ENCODE assay signal across 23 cellular contexts in genomic region chr11:11724994-11725393, GRCh38.
A peak's percentile ranks its signal among the peaks of the same experiment; 100 is the strongest.
DNase-seq lines count a peak whose midpoint lies in the region; ATAC-seq, FAIRE-seq and TF ChIP-seq lines count a peak whose summit lies in the region.
"Had no signal": no experiment of that assay in that cellular context is flagged by ENCODE, and none has a peak within 500 bp of the region (broad histone marks: within the 10 kb centered on the region; RNA-seq: fewer than 3 reads in every experiment).

No MANE protein-coding gene starts in this region.

- TF ChIP-seq POLR2A in breast epithelium (IDR thresholded peaks at IDR 0.05): no peak
- no peak for TF ChIP-seq POLR2A in esophagus muscularis mucosa (IDR thresholded peaks at IDR 0.05; ENCODE audit: low read depth)

- peak overlapping the region; percentile 46 for H3K27ac Mint-ChIP-seq in MCF 10A (ENCODE audit: low read depth, unreplicated experiment)
- H3K27ac Mint-ChIP-seq: CD14-positive monocyte; CD4-positive, alpha-beta memory T cell; HFFc6 had no signal

- peaks cover 12% of the 10 kb centered on the region for H3K9me3 Mint-ChIP-seq in MCF 10A (ENCODE audit: unreplicated experiment)
- H3K9me3 Mint-ChIP-seq: HFFc6 had no signal

- POLR2A ChIA-PET in MCF 10A (lab: Yijun Ruan, JAX): interaction anchor here (1.0 to 1.1 kb wide), 2 partner anchors 13 to 141 kb away, joined by 3 to 4 read pairs; no protein-coding TSS in a partner anchor

- TF ChIP-seq CTCF in MCF 10A (IDR thresholded peaks at IDR 0.05; ENCODE audit: unreplicated experiment) (no peak), breast epithelium (IDR thresholded peaks at IDR 0.05) (no peak), bronchial epithelial cell (IDR thresholded peaks at IDR 0.05; ENCODE audit: insufficient read depth, low read length, severe bottlenecking) (no peak), esophagus muscularis mucosa (IDR thresholded peaks at IDR 0.05) (no peak)

- H3K4me3 Mint-ChIP-seq in MCF 10A (ENCODE audit: unreplicated experiment): no peak overlapping the region
- H3K4me3 Mint-ChIP-seq: CD14-positive monocyte; CD4-positive, alpha-beta memory T cell; HFFc6 had no signal

- intact Hi-C loops in MCF 10A (cut with micrococcal nuclease) (no loop called here), breast epithelium (cut with DNase I; ENCODE audit: low total_unique reads) (no loop called here), esophagus muscularis mucosa (cut with DNase I) (no loop called here)

- CTCF ChIA-PET in MCF 10A (lab: Yijun Ruan, JAX): interaction anchor here (0.6 to 1.3 kb wide), 2 partner anchors 63 to 368 kb away, joined by 3 to 4 read pairs; no protein-coding TSS in a partner anchor

- WGBS in esophagus muscularis mucosa: 80% methylated on average over 2 of the region's 2 CpGs

- no peak for FAIRE-seq in bronchial epithelial cell (lab: Jason Lieb, UNC)
- FAIRE-seq: A549, GM12892, HepG2 had no signal

- DNase-seq in MCF 10A (ENCODE audit: unreplicated experiment): peak; percentile 77
- no peak for DNase-seq in breast epithelium (ENCODE audit: low spot score in 2 of 2)
- DNase-seq in bronchial epithelial cell (ENCODE audit: low read depth): peak; percentile 50
- peak; percentile 47 for DNase-seq in esophagus muscularis mucosa (ENCODE audit: extremely low spot score)
- DNase-seq in hepatic stellate cell (ENCODE audit: low spot score): no peak
- DNase-seq in glomerular visceral epithelial cell (ENCODE audit: extremely low spot score): no peak
- DNase-seq in NCI-H2029 (lab: John Stamatoyannopoulos, UW): no peak
- DNase-seq: AML-193; CD4-positive, alpha-beta memory T cell; DMS153; DMS79; GDM1; GOT3; H7; HFFc6 had no signal

- H3K4me3 ChIP-seq in breast epithelium: no peak overlapping the region
- H3K4me3 ChIP-seq in bronchial epithelial cell (ENCODE audit: low read depth, low read length): no peak overlapping the region
- H3K4me3 ChIP-seq in esophagus muscularis mucosa: no peak overlapping the region
- H3K4me3 ChIP-seq: A549, BLaER1 had no signal

- BruUV-seq in MCF 10A (replicated peaks; lab: Mats Ljungman, UMichigan): no TSS peak

- no peak for ATAC-seq in HG03460 (IDR thresholded peaks at IDR 0.05; ENCODE audit: unreplicated experiment)
- ATAC-seq: A549, HCT116, HepG2 had no signal

- TF ChIP-seq EP300 in esophagus muscularis mucosa (IDR thresholded peaks at IDR 0.05): no peak

- H3K36me3 Mint-ChIP-seq in MCF 10A (ENCODE audit: insufficient read depth, unreplicated experiment): no peaks in the 10 kb centered on the region
- H3K36me3 Mint-ChIP-seq: CD14-positive monocyte had no signal

- H3K4me1 Mint-ChIP-seq in MCF 10A (ENCODE audit: insufficient read depth, unreplicated experiment): peaks cover 16% of the 10 kb centered on the region
- H3K4me1 Mint-ChIP-seq: CD14-positive monocyte; CD4-positive, alpha-beta memory T cell had no signal

- no peaks in the 10 kb centered on the region for H3K27me3 ChIP-seq in breast epithelium
- H3K27me3 ChIP-seq in bronchial epithelial cell (ENCODE audit: control insufficient read depth, insufficient read depth, low read length): no peaks in the 10 kb centered on the region
- H3K27me3 ChIP-seq in esophagus muscularis mucosa: no peaks in the 10 kb centered on the region
- H3K27me3 ChIP-seq: BLaER1 had no signal

- H3K36me3 ChIP-seq in breast epithelium (no peaks in the 10 kb centered on the region), bronchial epithelial cell (ENCODE audit: control insufficient read depth, insufficient read depth, low read length) (no peaks in the 10 kb centered on the region), esophagus muscularis mucosa (no peaks in the 10 kb centered on the region)
- H3K36me3 ChIP-seq: BLaER1 had no signal

- H3K9me3 ChIP-seq in breast epithelium (peaks cover 0 to 8% of the 10 kb centered on the region in 2 donors), esophagus muscularis mucosa (peaks cover 0 to 15% (median 4%) of the 10 kb centered on the region in 4 donors)

- H3K27ac ChIP-seq in breast epithelium (no peak overlapping the region), esophagus muscularis mucosa (replicated peaks in 1 of 4) (no peak overlapping the region)
- H3K27ac ChIP-seq: 22Rv1, A549, BLaER1 had no signal

- no peaks in the 10 kb centered on the region for H3K4me1 ChIP-seq in breast epithelium
- H3K4me1 ChIP-seq in esophagus muscularis mucosa: no peaks in the 10 kb centered on the region
- H3K4me1 ChIP-seq: A549, BLaER1 had no signal

- no peaks in the 10 kb centered on the region for H3K27me3 Mint-ChIP-seq in MCF 10A (ENCODE audit: insufficient read depth, unreplicated experiment)

Comparison
In these comparisons a context has a peak if more than half of its experiments do, and no peak if none do; other contexts are left out.
1. DNase-seq: peak in MCF 10A (single experiment), bronchial epithelial cell (single experiment) and esophagus muscularis mucosa (single experiment); none in breast epithelium (0 of 2), hepatic stellate cell (single experiment), glomerular visceral epithelial cell (single experiment) and NCI-H2029 (single experiment).